Comparison of ENCODE assay signal across 1 cellular context in genomic region chr7:104873346-104873849, GRCh38.
TF ChIP-seq lines count a peak whose summit lies in the region.

No MANE protein-coding gene starts in this region.

TF ChIP-seq in IMR-90, 13 proteins besides CTCF, POLR2A, EP300 and RAD21 (continued from another document):
- TF ChIP-seq BHLHE40 (IDR thresholded peaks at IDR 0.05; ENCODE audit: low read depth, low read length): no peak
